Comparison of ENCODE assay signal across 8 cellular contexts in the genomic region with DNA sequence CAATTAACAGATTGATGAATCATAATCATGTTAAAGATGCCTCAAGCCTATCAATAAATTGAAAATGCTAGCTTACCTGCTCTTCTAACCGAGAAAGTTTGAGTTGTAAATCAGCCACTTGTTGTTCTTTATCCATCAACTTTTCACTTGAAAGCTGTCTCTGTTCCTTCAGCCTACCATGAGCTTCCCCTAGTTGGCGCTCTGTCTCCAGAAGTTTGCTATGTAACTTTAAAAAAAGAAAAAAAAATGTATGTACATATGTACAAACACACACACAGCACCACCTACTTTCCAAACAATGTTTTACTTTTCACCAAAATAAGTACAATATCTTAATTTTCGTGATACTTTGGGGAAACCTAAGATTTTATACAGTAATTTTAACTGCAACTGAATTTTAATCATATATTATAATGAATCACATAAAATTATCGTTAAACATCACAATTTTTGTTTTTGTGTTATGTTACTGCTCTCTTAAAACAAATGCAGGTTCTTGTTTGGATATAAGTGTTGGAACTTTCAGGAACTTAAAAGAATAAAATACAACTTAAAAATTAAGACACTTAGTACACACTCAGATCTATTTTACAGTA.
DNase-seq lines count a peak whose midpoint lies in the region; TF ChIP-seq lines count a peak whose summit lies in the region.

No MANE protein-coding gene starts in this region.

- peaks cover 3% of the 10 kb centered on the region for H3K4me1 Mint-ChIP-seq in T-helper 2 cell treated with Interferon-gamma antibody and Interleukin-4, amounts not matched to agents 5 μg/mL and 100 μg/mL, for 36 hours (ENCODE audit: low read depth)

- H3K9ac ChIP-seq in Karpas-422 (ENCODE audit: low read length) (no peak overlapping the region), fibroblast of lung (ENCODE audit: insufficient read depth, low read length) (no peak overlapping the region)

- H4K20me1 ChIP-seq in Karpas-422 (ENCODE audit: insufficient read depth, low read depth, low read length) (no peaks in the 10 kb centered on the region), fibroblast of lung (ENCODE audit: control insufficient read depth, extremely low read depth, insufficient read depth, low read length) (no peaks in the 10 kb centered on the region)

- peak; percentile 62 for TF ChIP-seq CTCF in WERI-Rb-1 (IDR thresholded peaks at IDR 0.05; ENCODE audit: low read depth, low read length)
- TF ChIP-seq CTCF in fibroblast of lung (conservative IDR thresholded peaks at IDR 0.05 in 1 of 2, IDR thresholded peaks at IDR 0.05 in 1 of 2; ENCODE audit: low read depth in 1 of 2, low read length in 2 of 2), result peak; percentile 80 to 95

- no peaks in the 10 kb centered on the region for H3K9me3 Mint-ChIP-seq in T-helper 2 cell treated with Interferon-gamma antibody and Interleukin-4, amounts not matched to agents 5 μg/mL and 100 μg/mL, for 36 hours

- H3K36me3 ChIP-seq in Karpas-422 (ENCODE audit: insufficient read depth, low read length) (peaks cover 4% of the 10 kb centered on the region; the same call in 1 of the 2 replicates), WERI-Rb-1 (peaks cover 3% of the 10 kb centered on the region; the same call in 1 of the 2 replicates), fibroblast of lung (ENCODE audit: control insufficient read depth, insufficient read depth, low read length) (peaks cover 2% of the 10 kb centered on the region)

- H3K27me3 ChIP-seq in Karpas-422 (ENCODE audit: low read length), result no peaks in the 10 kb centered on the region
- H3K27me3 ChIP-seq in WERI-Rb-1 (ENCODE audit: insufficient read depth, low read depth, severe bottlenecking), result no peaks in the 10 kb centered on the region
- H3K27me3 ChIP-seq in fibroblast of lung (ENCODE audit: control insufficient read depth, insufficient read depth, low read length), result no peaks in the 10 kb centered on the region

- DNase-seq in NCI-H510A treated with DMSO at 0.1 percent for 48 hours (lab: John Stamatoyannopoulos, UW), result peak; percentile 2
- no peak for DNase-seq in NCI-H510A (lab: John Stamatoyannopoulos, UW)
- peak; percentile 74 for DNase-seq in Karpas-422
- DNase-seq in WERI-Rb-1, result peak; percentile 30
- DNase-seq in fibroblast of lung (ENCODE audit: low read depth in 2 of 2), result peak; percentile 34 to 74
- DNase-seq in skeletal muscle cell (ENCODE audit: low read depth), result peak; percentile 5
- no peak for DNase-seq in OCI-M2 (lab: John Stamatoyannopoulos, UW; ENCODE audit: unreplicated experiment)
- DNase-seq in T-helper 2 cell treated with Interferon-gamma antibody and Interleukin-4, amounts not matched to agents 5 μg/mL and 100 μg/mL, for 36 hours (ENCODE audit: low spot score), result no peak

- H3K4me2 ChIP-seq in Karpas-422 (ENCODE audit: low read depth, low read length, poor library complexity, severe bottlenecking) (no peak overlapping the region), fibroblast of lung (ENCODE audit: extremely low read depth, insufficient read depth, low read length) (no peak overlapping the region)

- no peak overlapping the region for H3K4me3 ChIP-seq in Karpas-422 (ENCODE audit: low read length)
- H3K4me3 ChIP-seq in WERI-Rb-1 (ENCODE audit: low read depth, low read length), result no peak overlapping the region
- H3K4me3 ChIP-seq in fibroblast of lung (replicated peaks in 1 of 4; ENCODE audit: control extremely low read depth in 1 of 4, insufficient read depth in 1 of 4, low read depth in 3 of 4, low read length in 4 of 4), result no peak overlapping the region
- no peak overlapping the region for H3K4me3 ChIP-seq in skeletal muscle cell (ENCODE audit: low read depth, low read length)

- H2AFZ ChIP-seq in Karpas-422 (ENCODE audit: low read length) (no peak overlapping the region), fibroblast of lung (ENCODE audit: low read length) (no peak overlapping the region)

- H3K36me3 Mint-ChIP-seq in T-helper 2 cell treated with Interferon-gamma antibody and Interleukin-4, amounts not matched to agents 5 μg/mL and 100 μg/mL, for 36 hours (ENCODE audit: low read depth), result peaks cover 10% of the 10 kb centered on the region

- peaks cover 3% of the 10 kb centered on the region; the same call in 1 of the 2 replicates for H3K79me2 ChIP-seq in Karpas-422 (ENCODE audit: low read length)
- no peaks in the 10 kb centered on the region for H3K79me2 ChIP-seq in fibroblast of lung (ENCODE audit: control insufficient read depth, insufficient read depth, low read length)

- H3K9me2 ChIP-seq in Karpas-422 (replicated peaks; ENCODE audit: insufficient read depth, low read length), result no peaks in the 10 kb centered on the region

- H3K4me1 ChIP-seq in Karpas-422 (ENCODE audit: low read length) (no peaks in the 10 kb centered on the region), fibroblast of lung (ENCODE audit: control insufficient read depth, extremely low read depth, insufficient read depth, low read length) (no peaks in the 10 kb centered on the region)

- no peak overlapping the region for H3K27ac Mint-ChIP-seq in T-helper 2 cell treated with Interferon-gamma antibody and Interleukin-4, amounts not matched to agents 5 μg/mL and 100 μg/mL, for 36 hours

- no peaks in the 10 kb centered on the region for H3K27me3 Mint-ChIP-seq in T-helper 2 cell treated with Interferon-gamma antibody and Interleukin-4, amounts not matched to agents 5 μg/mL and 100 μg/mL, for 36 hours (ENCODE audit: low read depth)

- no peaks in the 10 kb centered on the region for H3K9me3 ChIP-seq in Karpas-422 (ENCODE audit: low read length)
- H3K9me3 ChIP-seq in WERI-Rb-1 (ENCODE audit: severe bottlenecking), result no peaks in the 10 kb centered on the region
- no peaks in the 10 kb centered on the region for H3K9me3 ChIP-seq in fibroblast of lung (ENCODE audit: control insufficient read depth, insufficient read depth, low read depth, low read length)

- H3K27ac ChIP-seq in Karpas-422 (ENCODE audit: low read length), result no peak overlapping the region
- H3K27ac ChIP-seq in WERI-Rb-1, result no peak overlapping the region
- H3K27ac ChIP-seq in fibroblast of lung (ENCODE audit: insufficient read depth, low read length), result no peak overlapping the region

- H3K4me3 Mint-ChIP-seq in T-helper 2 cell treated with Interferon-gamma antibody and Interleukin-4, amounts not matched to agents 5 μg/mL and 100 μg/mL, for 36 hours, result no peak overlapping the region

Comparison
In these comparisons a context has a peak if more than half of its experiments do, and no peak if none do; other contexts are left out.
1. DNase-seq: peak in NCI-H510A treated with DMSO at 0.1 percent for 48 hours (single experiment), Karpas-422 (single experiment), WERI-Rb-1 (single experiment), fibroblast of lung (2 of 2) and skeletal muscle cell (single experiment); none in NCI-H510A (single experiment), OCI-M2 (single experiment) and T-helper 2 cell treated with Interferon-gamma antibody and Interleukin-4, amounts not matched to agents 5 μg/mL and 100 μg/mL, for 36 hours (single experiment).